ENCODE assay signal across 18 cellular contexts in the genomic region with DNA sequence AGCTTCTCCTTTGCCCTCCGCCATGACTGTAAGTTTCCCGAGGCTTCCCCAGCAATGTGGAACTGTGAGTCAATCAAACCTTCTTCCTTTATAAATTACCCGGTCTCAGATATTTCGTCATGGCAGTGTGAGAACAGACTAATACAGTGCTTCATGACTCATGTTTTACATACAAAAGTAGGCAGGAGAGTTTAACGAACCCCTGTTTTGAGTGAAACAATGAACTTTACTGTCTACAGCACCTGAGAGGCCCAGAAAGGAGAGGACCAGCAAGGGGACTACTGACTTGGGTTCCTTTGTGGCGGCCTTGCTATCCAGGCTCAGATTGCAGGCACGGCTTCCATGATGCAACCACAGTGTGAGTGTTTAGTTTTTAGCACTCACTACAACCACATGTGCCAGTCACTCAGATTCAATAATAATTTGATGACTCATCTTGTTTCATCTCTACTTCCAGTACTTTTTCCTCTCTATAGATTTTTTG.
A peak's percentile ranks its signal among the peaks of the same experiment; 100 is the strongest.
DNase-seq lines count a peak whose midpoint lies in the region; ATAC-seq and TF ChIP-seq lines count a peak whose summit lies in the region.
"Had no signal": no experiment of that assay in that cellular context is flagged by ENCODE, and none has a peak within 500 bp of the region (broad histone marks: within the 10 kb centered on the region; RNA-seq: fewer than 3 reads in every experiment).

No MANE protein-coding gene starts in this region.

- POLR2A ChIA-PET in A673 (lab: Charles Lee; ENCODE audit: low non-redundant PET): no interaction called here

- ATAC-seq in GM21390 (IDR thresholded peaks at IDR 0.05; ENCODE audit: unreplicated experiment) (no peak), GM18867 (IDR thresholded peaks at IDR 0.05; ENCODE audit: unreplicated experiment) (no peak)
- ATAC-seq: activated T-cell treated with anti-CD3 and anti-CD28 coated beads, Interleukin-2, amount 50 U/mL, for 72 hours; GM12878; pancreas had no signal

- DNase-seq in A673 (ENCODE audit: low spot score) (peak; percentile 8), HS-5 (ENCODE audit: low read depth) (peak; percentile 64), SW480 (ENCODE audit: low spot score) (peak; percentile 80), fibroblast of peridontal ligament (ENCODE audit: extremely low read depth) (peak; percentile 55), dermis blood vessel endothelial cell (no peak)
- DNase-seq in NK-92 treated with Interleukin-12 subunit alpha and Interleukin-12 subunit beta, amount 100 ng/mL, for 24 hours (lab: John Stamatoyannopoulos, UW): no peak
- DNase-seq: activated CD4-positive, alpha-beta T cell treated with anti-CD3 and anti-CD28 coated beads, Interleukin-2, amount 50 U/mL, for 1 hour; activated T-cell treated with anti-CD3 and anti-CD28 coated beads, Interleukin-2, amount 50 U/mL, for 72 hours; anterior cingulate cortex; DMS153; midbrain; NCI-H1417; pancreas; T-helper 9 cell; thyroid gland had no signal

- no peaks in the 10 kb centered on the region for H3K9me3 ChIP-seq in A673 (ENCODE audit: low read depth, low read length, poor library complexity, severe bottlenecking)
- H3K9me3 ChIP-seq: pancreas, thyroid gland had no signal

- intact Hi-C loops in A673 (cut with micrococcal nuclease; ENCODE audit: unreplicated experiment): loop anchor here (5.0 kb wide), 2 partner anchors 181 to 236 kb away; no protein-coding TSS in a partner anchor

- H3K4me1 ChIP-seq in A673 (ENCODE audit: insufficient read depth, low read length, poor library complexity, severe bottlenecking): no peaks in the 10 kb centered on the region
- H3K4me1 ChIP-seq: pancreas, thyroid gland had no signal

- no peaks in the 10 kb centered on the region for H3K36me3 ChIP-seq in A673 (ENCODE audit: insufficient read depth, low read length, poor library complexity, severe bottlenecking)
- H3K36me3 ChIP-seq: pancreas, thyroid gland had no signal

- no peaks in the 10 kb centered on the region for H3K27me3 ChIP-seq in A673 (replicated peaks; ENCODE audit: insufficient read depth, low read depth, low read length, poor library complexity)
- H3K27me3 ChIP-seq: pancreas, thyroid gland had no signal

- H3K27ac ChIP-seq in A673 (ENCODE audit: low read depth, low read length, poor library complexity, severe bottlenecking): no peak overlapping the region
- H3K27ac ChIP-seq: pancreas, thyroid gland had no signal

- H3K4me3 ChIP-seq in A673 (ENCODE audit: low read depth, low read length, poor library complexity, severe bottlenecking): no peak overlapping the region
- H3K4me3 ChIP-seq: GM12878, pancreas, thyroid gland had no signal

- BruUV-seq in A673 (replicated peaks; lab: Mats Ljungman, UMichigan): no TSS peak

- CTCF ChIA-PET in A673 (lab: Charles Lee): no interaction called here

- no peak for TF ChIP-seq CTCF in A673 (conservative IDR thresholded peaks at IDR 0.05; ENCODE audit: low read depth, low read length)

Comparison
In these comparisons a context has a peak if more than half of its experiments do, and no peak if none do; other contexts are left out.
1. DNase-seq: peak in A673 (single experiment), HS-5 (single experiment), SW480 (single experiment) and fibroblast of peridontal ligament (single experiment); none in dermis blood vessel endothelial cell (single experiment) and NK-92 treated with Interleukin-12 subunit alpha and Interleukin-12 subunit beta, amount 100 ng/mL, for 24 hours (single experiment).